Comparison of ENCODE assay signal across 1 cellular context in the genomic region with DNA sequence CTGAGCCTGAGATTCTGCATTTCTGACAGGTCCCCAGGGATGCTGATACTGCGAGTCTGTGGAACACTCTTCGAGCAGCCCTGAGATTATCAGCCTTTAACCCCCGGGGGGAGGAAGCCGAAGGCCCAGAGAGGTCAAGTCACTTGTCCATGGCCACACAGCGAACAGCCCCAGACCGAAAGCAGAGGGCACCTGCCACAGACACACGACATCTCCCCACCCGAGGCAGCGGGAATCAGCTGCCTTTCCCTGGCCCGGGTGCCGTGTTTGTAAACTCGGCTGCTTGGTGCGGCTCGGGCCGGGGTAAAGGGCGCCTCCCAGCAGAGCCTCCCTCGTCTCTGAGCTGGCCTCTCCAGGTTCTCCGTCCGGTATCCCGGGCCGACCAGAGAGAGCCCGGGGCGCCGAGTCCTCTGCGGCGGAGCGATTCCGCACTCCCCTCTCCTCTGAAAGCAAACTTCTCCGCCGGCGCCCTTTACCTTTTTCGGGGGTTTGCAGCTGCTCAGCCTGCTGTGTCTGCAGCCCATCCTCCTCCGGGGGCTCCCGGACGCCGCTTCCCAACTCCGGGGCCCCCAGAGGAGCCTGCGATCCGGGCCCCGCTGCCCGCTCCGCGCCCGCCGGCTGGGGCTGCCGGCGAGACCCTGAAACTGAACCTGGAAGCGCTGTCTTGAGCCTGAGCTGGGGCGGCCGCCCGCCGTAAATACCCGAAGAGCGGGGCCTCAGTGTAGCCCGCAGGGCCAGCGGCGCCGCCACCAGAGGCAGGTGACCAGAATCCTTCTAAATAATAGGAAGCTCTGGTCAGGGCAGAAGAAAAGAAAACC.
A peak's percentile ranks its signal among the peaks of the same experiment; 100 is the strongest.
TF ChIP-seq lines count a peak whose summit lies in the region.

A gene with protein sequence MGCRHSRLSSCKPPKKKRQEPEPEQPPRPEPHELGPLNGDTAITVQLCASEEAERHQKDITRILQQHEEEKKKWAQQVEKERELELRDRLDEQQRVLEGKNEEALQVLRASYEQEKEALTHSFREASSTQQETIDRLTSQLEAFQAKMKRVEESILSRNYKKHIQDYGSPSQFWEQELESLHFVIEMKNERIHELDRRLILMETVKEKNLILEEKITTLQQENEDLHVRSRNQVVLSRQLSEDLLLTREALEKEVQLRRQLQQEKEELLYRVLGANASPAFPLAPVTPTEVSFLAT (minus strand): TSS at position 646 of the 818 bp plus-strand sequence. CDS start 122 bp downstream, at position 524.

TF ChIP-seq in K562, 482 proteins besides CTCF, POLR2A, EP300 and RAD21 (continued from another document):
- TF ChIP-seq CBX1 (IDR thresholded peaks at IDR 0.05; ENCODE audit: low read depth) (peak; percentile 86), HDGF (IDR thresholded peaks at IDR 0.05) (peak; percentile 79; the same call in 1 of the 2 replicates), KAT7 (CRISPR knock-in tag; IDR thresholded peaks at IDR 0.05; ENCODE audit: borderline replicate concordance) (peak; percentile 17; the same call in 1 of the 2 replicates), MEF2D (tag; conservative IDR thresholded peaks at IDR 0.05; ENCODE audit: low read depth) (no peak), ELF1 (tag; IDR thresholded peaks at IDR 0.05) (peak; percentile 46; the same call in 1 of the 2 replicates), ZNF589 (CRISPR knock-in tag; IDR thresholded peaks at IDR 0.05; ENCODE audit: low read depth) (peak; percentile 56; the same call in 1 of the 2 replicates), ZNF785 (CRISPR knock-in tag; IDR thresholded peaks at IDR 0.05) (no peak), HDAC1 (IDR thresholded peaks at IDR 0.05) (peak in 1 of 2 experiments; percentile 27; a peak in 1 of 4 replicates), SMC3 (conservative IDR thresholded peaks at IDR 0.05; ENCODE audit: insufficient read depth, low read depth, low read length) (no peak), FOS (IDR thresholded peaks at IDR 0.05; ENCODE audit: extremely low read depth, insufficient read length) (no peak), JUND (IDR thresholded peaks at IDR 0.05; ENCODE audit: borderline replicate concordance, low read depth, low read length) (0 out of 2 replicates have a peak, but pooled peaks have one; percentile 21), JUND (tag; IDR thresholded peaks at IDR 0.05; ENCODE audit: borderline replicate concordance, low read depth, low read length) (no peak; the same call in 2 of the 3 replicates), RBFOX2 (IDR thresholded peaks at IDR 0.05; ENCODE audit: low read depth, low read length) (peak; percentile 77), TRIM24 (IDR thresholded peaks at IDR 0.05) (no peak), ZNF778 (CRISPR knock-in tag; IDR thresholded peaks at IDR 0.05) (no peak), TARDBP (IDR thresholded peaks at IDR 0.05) (0 out of 2 replicates have a peak, but pooled peaks have one; percentile 56), KDM5B (IDR thresholded peaks at IDR 0.05; ENCODE audit: insufficient replicate concordance, low read depth, low read length) (peak; percentile 39), SUPT5H (IDR thresholded peaks at IDR 0.05) (peak; percentile 44; the same call in 1 of the 2 replicates), LCOR (CRISPR knock-in tag; IDR thresholded peaks at IDR 0.05) (peak; percentile 42; the same call in 1 of the 2 replicates)
- TF ChIP-seq, protein P1, sequence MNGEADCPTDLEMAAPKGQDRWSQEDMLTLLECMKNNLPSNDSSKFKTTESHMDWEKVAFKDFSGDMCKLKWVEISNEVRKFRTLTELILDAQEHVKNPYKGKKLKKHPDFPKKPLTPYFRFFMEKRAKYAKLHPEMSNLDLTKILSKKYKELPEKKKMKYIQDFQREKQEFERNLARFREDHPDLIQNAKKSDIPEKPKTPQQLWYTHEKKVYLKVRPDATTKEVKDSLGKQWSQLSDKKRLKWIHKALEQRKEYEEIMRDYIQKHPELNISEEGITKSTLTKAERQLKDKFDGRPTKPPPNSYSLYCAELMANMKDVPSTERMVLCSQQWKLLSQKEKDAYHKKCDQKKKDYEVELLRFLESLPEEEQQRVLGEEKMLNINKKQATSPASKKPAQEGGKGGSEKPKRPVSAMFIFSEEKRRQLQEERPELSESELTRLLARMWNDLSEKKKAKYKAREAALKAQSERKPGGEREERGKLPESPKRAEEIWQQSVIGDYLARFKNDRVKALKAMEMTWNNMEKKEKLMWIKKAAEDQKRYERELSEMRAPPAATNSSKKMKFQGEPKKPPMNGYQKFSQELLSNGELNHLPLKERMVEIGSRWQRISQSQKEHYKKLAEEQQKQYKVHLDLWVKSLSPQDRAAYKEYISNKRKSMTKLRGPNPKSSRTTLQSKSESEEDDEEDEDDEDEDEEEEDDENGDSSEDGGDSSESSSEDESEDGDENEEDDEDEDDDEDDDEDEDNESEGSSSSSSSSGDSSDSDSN (IDR thresholded peaks at IDR 0.05; ENCODE audit: borderline replicate concordance in 1 of 2, low read depth in 2 of 2, low read length in 2 of 2): peak; percentile 66 to 83; a peak in 3 of 4 replicates
- TF ChIP-seq, protein P2, sequence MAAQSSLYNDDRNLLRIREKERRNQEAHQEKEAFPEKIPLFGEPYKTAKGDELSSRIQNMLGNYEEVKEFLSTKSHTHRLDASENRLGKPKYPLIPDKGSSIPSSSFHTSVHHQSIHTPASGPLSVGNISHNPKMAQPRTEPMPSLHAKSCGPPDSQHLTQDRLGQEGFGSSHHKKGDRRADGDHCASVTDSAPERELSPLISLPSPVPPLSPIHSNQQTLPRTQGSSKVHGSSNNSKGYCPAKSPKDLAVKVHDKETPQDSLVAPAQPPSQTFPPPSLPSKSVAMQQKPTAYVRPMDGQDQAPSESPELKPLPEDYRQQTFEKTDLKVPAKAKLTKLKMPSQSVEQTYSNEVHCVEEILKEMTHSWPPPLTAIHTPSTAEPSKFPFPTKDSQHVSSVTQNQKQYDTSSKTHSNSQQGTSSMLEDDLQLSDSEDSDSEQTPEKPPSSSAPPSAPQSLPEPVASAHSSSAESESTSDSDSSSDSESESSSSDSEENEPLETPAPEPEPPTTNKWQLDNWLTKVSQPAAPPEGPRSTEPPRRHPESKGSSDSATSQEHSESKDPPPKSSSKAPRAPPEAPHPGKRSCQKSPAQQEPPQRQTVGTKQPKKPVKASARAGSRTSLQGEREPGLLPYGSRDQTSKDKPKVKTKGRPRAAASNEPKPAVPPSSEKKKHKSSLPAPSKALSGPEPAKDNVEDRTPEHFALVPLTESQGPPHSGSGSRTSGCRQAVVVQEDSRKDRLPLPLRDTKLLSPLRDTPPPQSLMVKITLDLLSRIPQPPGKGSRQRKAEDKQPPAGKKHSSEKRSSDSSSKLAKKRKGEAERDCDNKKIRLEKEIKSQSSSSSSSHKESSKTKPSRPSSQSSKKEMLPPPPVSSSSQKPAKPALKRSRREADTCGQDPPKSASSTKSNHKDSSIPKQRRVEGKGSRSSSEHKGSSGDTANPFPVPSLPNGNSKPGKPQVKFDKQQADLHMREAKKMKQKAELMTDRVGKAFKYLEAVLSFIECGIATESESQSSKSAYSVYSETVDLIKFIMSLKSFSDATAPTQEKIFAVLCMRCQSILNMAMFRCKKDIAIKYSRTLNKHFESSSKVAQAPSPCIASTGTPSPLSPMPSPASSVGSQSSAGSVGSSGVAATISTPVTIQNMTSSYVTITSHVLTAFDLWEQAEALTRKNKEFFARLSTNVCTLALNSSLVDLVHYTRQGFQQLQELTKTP (IDR thresholded peaks at IDR 0.05; ENCODE audit: low read depth in 1 of 2, partially characterized antibody in 2 of 2): peak in 1 of 2 experiments; percentile 57
- TF ChIP-seq, protein P3, sequence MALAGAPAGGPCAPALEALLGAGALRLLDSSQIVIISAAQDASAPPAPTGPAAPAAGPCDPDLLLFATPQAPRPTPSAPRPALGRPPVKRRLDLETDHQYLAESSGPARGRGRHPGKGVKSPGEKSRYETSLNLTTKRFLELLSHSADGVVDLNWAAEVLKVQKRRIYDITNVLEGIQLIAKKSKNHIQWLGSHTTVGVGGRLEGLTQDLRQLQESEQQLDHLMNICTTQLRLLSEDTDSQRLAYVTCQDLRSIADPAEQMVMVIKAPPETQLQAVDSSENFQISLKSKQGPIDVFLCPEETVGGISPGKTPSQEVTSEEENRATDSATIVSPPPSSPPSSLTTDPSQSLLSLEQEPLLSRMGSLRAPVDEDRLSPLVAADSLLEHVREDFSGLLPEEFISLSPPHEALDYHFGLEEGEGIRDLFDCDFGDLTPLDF (CRISPR knock-in tag; IDR thresholded peaks at IDR 0.05): no peak
- TF ChIP-seq, protein P4, sequence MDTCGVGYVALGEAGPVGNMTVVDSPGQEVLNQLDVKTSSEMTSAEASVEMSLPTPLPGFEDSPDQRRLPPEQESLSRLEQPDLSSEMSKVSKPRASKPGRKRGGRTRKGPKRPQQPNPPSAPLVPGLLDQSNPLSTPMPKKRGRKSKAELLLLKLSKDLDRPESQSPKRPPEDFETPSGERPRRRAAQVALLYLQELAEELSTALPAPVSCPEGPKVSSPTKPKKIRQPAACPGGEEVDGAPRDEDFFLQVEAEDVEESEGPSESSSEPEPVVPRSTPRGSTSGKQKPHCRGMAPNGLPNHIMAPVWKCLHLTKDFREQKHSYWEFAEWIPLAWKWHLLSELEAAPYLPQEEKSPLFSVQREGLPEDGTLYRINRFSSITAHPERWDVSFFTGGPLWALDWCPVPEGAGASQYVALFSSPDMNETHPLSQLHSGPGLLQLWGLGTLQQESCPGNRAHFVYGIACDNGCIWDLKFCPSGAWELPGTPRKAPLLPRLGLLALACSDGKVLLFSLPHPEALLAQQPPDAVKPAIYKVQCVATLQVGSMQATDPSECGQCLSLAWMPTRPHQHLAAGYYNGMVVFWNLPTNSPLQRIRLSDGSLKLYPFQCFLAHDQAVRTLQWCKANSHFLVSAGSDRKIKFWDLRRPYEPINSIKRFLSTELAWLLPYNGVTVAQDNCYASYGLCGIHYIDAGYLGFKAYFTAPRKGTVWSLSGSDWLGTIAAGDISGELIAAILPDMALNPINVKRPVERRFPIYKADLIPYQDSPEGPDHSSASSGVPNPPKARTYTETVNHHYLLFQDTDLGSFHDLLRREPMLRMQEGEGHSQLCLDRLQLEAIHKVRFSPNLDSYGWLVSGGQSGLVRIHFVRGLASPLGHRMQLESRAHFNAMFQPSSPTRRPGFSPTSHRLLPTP (IDR thresholded peaks at IDR 0.05; ENCODE audit: borderline replicate concordance, extremely low read depth, insufficient read length): no peak
